23 cellular contexts compared by ENCODE assay signal in the genomic region with DNA sequence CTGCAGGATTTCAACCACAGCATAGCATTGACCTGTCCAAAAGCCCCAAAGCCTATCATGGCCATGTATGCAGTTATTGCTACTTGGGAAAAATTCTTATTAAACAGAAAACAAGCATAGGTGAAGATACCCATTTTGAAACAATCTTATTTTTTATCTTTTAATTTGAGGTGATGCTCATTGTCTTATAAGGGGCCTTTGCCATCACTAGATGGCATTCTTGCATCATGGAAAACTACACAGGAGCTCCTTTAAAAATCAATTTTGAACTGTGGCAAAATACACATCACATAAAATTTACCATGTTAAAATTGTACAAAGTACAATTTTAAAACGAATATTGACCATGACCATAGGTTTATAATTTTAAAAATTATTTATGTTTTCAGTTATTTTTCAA. TPM values are rescaled to one million over a fixed set of nuclear protein-coding genes. Genes with fewer than 3 reads are reported as not detected.
DNase-seq lines count a peak whose midpoint lies in the region; ATAC-seq and TF ChIP-seq lines count a peak whose summit lies in the region.
"Had no signal": no experiment of that assay in that cellular context is flagged by ENCODE, and none has a peak within 500 bp of the region (broad histone marks: within the 10 kb centered on the region; RNA-seq: fewer than 3 reads in every experiment).

No MANE protein-coding gene starts in this region.

- no peak for DNase-seq in DND-41
- peak; percentile 34 for DNase-seq in NCI-H2227 treated with DMSO at 0.1 percent for 48 hours (lab: John Stamatoyannopoulos, UW)
- no peak for DNase-seq in dorsolateral prefrontal cortex
- no peak for DNase-seq in activated CD4-positive, CD25-positive, alpha-beta regulatory T cell (lab: John Stamatoyannopoulos, UW)
- DNase-seq in left ventricle myocardium inferior, result no peak
- DNase-seq: DMS53, Kasumi-1, NCI-H1105 treated with DMSO at 0.1 percent for 48 hours, NCI-H146, NCI-H1930, NCI-H526 treated with DMSO at 0.1 percent for 48 hours, Right ventricle myocardium superior, RPMI8226 had no signal

- H3K4me2 ChIP-seq in DND-41 (ENCODE audit: insufficient read depth, low read length) (no peak overlapping the region), neural cell (ENCODE audit: low read length) (no peak overlapping the region)

- H3K9ac ChIP-seq in DND-41 (ENCODE audit: low read depth, low read length), result no peak overlapping the region
- no peak overlapping the region for H3K9ac ChIP-seq in neural cell (ENCODE audit: low read length)

- no peaks in the 10 kb centered on the region for H4K20me1 ChIP-seq in DND-41 (ENCODE audit: insufficient read depth, low read length)
- no peaks in the 10 kb centered on the region for H4K20me1 ChIP-seq in neural cell (ENCODE audit: insufficient read depth)

- H3K27me3 ChIP-seq in DND-41 (ENCODE audit: insufficient read depth, low read length, poor library complexity) (no peaks in the 10 kb centered on the region), dorsolateral prefrontal cortex (no peaks in the 10 kb centered on the region), neural cell (ENCODE audit: insufficient read depth, low read depth, low read length) (no peaks in the 10 kb centered on the region), left ventricle myocardium inferior (ENCODE audit: low read depth) (no peaks in the 10 kb centered on the region)
- H3K27me3 ChIP-seq: SJSA1 had no signal

- H2AFZ ChIP-seq in DND-41 (ENCODE audit: low read depth, low read length) (no peak overlapping the region), neural cell (ENCODE audit: low read depth, low read length) (no peak overlapping the region)

- ATAC-seq in DND-41 (ENCODE audit: insufficient read depth, low read depth) (no peak), HG03520 (IDR thresholded peaks at IDR 0.05; ENCODE audit: unreplicated experiment) (no peak), HG03135 (IDR thresholded peaks at IDR 0.05; ENCODE audit: unreplicated experiment) (no peak)
- ATAC-seq: HCT116, K562 had no signal

- no peaks in the 10 kb centered on the region for H3K9me2 ChIP-seq in neural cell (ENCODE audit: insufficient read depth, low read length)

- TF ChIP-seq CTCF in DND-41 (IDR thresholded peaks at IDR 0.05; ENCODE audit: borderline replicate concordance, extremely low read depth, low read length, poor library complexity, severe bottlenecking), result peak; percentile 13
- TF ChIP-seq CTCF in dorsolateral prefrontal cortex (IDR thresholded peaks at IDR 0.05 in 54 of 56, conservative IDR thresholded peaks at IDR 0.05 in 2 of 56; ENCODE audit: low read depth in 1 of 56, partially characterized antibody in 56 of 56), result peak in 52 of 56 donors; percentile 22 to 74 (median 51)
- TF ChIP-seq CTCF in neural cell (IDR thresholded peaks at IDR 0.05; ENCODE audit: poor library complexity, severe bottlenecking), result peak; percentile 53
- no peak for TF ChIP-seq CTCF in left ventricle myocardium inferior (IDR thresholded peaks at IDR 0.05; ENCODE audit: borderline replicate concordance)

- intact Hi-C loops in dorsolateral prefrontal cortex (cut with DNase I) (no loop called here), left ventricle myocardium inferior (cut with micrococcal nuclease) (no loop called here)

- no peaks in the 10 kb centered on the region for H3F3A ChIP-seq in neural cell (ENCODE audit: insufficient read depth, low read length, poor library complexity, severe bottlenecking)

- H3K4me3 ChIP-seq in DND-41 (ENCODE audit: low read depth in 1 of 2, low read length in 2 of 2) (no peak overlapping the region), dorsolateral prefrontal cortex (no peak overlapping the region), neural cell (ENCODE audit: low read length) (no peak overlapping the region), left ventricle myocardium inferior (no peak overlapping the region)
- H3K4me3 ChIP-seq: K562, SJSA1 had no signal

- H3K79me2 ChIP-seq in DND-41 (ENCODE audit: insufficient read depth, low read length) (no peaks in the 10 kb centered on the region), neural cell (replicated peaks; ENCODE audit: insufficient read depth, low read length) (no peaks in the 10 kb centered on the region)

- peak; percentile 67 for TF ChIP-seq RAD21 in neural cell (conservative IDR thresholded peaks at IDR 0.05)

- H3K36me3 ChIP-seq in DND-41 (ENCODE audit: insufficient read depth, low read length) (no peaks in the 10 kb centered on the region), neural cell (ENCODE audit: insufficient read depth, low read length) (no peaks in the 10 kb centered on the region), left ventricle myocardium inferior (no peaks in the 10 kb centered on the region)
- H3K36me3 ChIP-seq: SJSA1 had no signal

- H3K9me3 ChIP-seq in DND-41 (ENCODE audit: insufficient read depth, low read length, severe bottlenecking), result no peaks in the 10 kb centered on the region
- H3K9me3 ChIP-seq in neural cell (ENCODE audit: low read length), result peaks cover 9% of the 10 kb centered on the region
- no peaks in the 10 kb centered on the region for H3K9me3 ChIP-seq in left ventricle myocardium inferior (replicated peaks)

- H3K4me1 ChIP-seq in DND-41 (ENCODE audit: insufficient read depth, low read length) (no peaks in the 10 kb centered on the region), left ventricle myocardium inferior (no peaks in the 10 kb centered on the region)
- H3K4me1 ChIP-seq: SJSA1 had no signal

- TF ChIP-seq EP300 in neural cell (conservative IDR thresholded peaks at IDR 0.05; ENCODE audit: poor library complexity, severe bottlenecking), result no peak

- H3K27ac ChIP-seq in DND-41 (ENCODE audit: low read length) (no peak overlapping the region), dorsolateral prefrontal cortex (peak overlapping the region in 54 of 59 donors; percentile 33 to 94 (median 75)), neural cell (ENCODE audit: low read length) (no peak overlapping the region), left ventricle myocardium inferior (replicated peaks) (no peak overlapping the region)
- H3K27ac ChIP-seq: SJSA1 had no signal

TF ChIP-seq in neural cell, 6 proteins besides CTCF, POLR2A, EP300 and RAD21:
- TF ChIP-seq TAF1 (IDR thresholded peaks at IDR 0.05; ENCODE audit: low read depth), result no peak
- TF ChIP-seq SMC3 (conservative IDR thresholded peaks at IDR 0.05; ENCODE audit: poor library complexity), result peak; percentile 43

RNA-seq across cellular contexts. Expression of a gene that starts 38.9 kb away (rescaled TPM):
- total RNA-seq in dorsolateral prefrontal cortex (10 to 100 TPM in 70 of 120 experiments, 1 to 10 TPM in 50; 4.6 to 16.9 (median 10.4) TPM), left ventricle myocardium inferior (4.9 TPM)
- polyA plus RNA-seq in neural cell, result not detected in 2 replicates
- polyA minus RNA-seq in neural cell, result 0.12 TPM in 1 of 2 replicates, not detected in the other
- total RNA-seq: A172, K562, MCF 10A, NCI-H460, SJSA1 had no signal
- polyA plus RNA-seq: BJ, K562 had no signal

Comparison
In these comparisons a context has a peak if more than half of its experiments do, and no peak if none do; other contexts are left out.
1. H3K27ac ChIP-seq: peak in dorsolateral prefrontal cortex (54 of 59); none in DND-41 (single experiment), neural cell (single experiment) and left ventricle myocardium inferior (single experiment).